In the genomic region with DNA sequence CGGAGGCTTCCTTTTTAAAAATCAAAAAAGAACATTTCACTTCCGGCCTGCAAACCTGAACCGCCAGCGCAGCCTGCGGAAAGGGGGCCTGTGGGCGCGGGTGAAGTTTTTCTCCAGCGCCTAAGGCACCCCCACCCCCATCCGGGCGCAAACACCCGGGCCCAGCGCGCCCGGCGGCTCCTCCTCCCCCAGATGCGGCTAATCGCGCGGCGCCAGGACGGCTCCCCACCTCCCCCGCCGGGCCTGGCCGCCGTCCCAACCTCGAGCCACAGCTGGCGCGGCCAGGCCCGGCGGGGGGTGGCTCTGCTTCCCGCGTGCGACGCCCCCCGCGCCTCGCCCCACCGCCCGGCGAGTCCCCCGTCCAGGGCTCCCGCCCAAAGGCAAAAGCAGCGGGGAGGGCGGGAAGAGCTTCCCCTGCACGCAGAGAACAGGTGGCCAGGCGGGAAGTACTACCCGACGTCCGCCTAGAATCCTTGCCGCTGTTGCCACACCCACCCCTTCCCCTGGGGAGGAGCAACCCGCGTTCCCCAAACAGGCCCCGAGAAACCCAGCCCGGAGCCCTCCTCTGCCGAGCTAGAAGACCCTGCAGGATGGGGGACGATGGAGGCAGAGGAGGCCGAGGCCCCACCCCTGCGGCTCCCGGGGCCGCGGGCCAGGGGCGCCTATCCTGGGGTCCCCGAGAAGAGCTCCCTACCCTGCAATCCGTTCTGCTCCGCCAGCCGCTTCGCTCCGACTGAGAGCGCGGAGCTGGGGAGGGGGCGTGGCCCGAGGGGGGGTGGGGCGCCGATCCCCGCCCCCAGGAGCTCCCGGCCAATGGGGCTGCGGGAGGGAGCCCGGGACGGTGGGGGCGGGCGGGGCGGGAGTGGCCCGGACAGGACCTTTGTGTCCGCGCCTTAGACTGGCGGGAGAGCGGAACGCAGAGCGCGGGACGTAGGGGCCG, we compare ENCODE assay signal across 1 cellular context.
TF ChIP-seq lines count a peak whose summit lies in the region.

A gene (minus strand): TSS at position 735 of the 940 bp plus-strand sequence. CDS start 9,678 bp downstream, outside the sequence.

TF ChIP-seq in K562, 482 proteins besides CTCF, POLR2A, EP300 and RAD21 (continued from another document and continues in another):
- TF ChIP-seq, protein P1, sequence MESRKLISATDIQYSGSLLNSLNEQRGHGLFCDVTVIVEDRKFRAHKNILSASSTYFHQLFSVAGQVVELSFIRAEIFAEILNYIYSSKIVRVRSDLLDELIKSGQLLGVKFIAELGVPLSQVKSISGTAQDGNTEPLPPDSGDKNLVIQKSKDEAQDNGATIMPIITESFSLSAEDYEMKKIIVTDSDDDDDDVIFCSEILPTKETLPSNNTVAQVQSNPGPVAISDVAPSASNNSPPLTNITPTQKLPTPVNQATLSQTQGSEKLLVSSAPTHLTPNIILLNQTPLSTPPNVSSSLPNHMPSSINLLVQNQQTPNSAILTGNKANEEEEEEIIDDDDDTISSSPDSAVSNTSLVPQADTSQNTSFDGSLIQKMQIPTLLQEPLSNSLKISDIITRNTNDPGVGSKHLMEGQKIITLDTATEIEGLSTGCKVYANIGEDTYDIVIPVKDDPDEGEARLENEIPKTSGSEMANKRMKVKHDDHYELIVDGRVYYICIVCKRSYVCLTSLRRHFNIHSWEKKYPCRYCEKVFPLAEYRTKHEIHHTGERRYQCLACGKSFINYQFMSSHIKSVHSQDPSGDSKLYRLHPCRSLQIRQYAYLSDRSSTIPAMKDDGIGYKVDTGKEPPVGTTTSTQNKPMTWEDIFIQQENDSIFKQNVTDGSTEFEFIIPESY (CRISPR knock-in tag; IDR thresholded peaks at IDR 0.05) = peak; percentile 43; the same call in 1 of the 2 replicates
- TF ChIP-seq CSDE1 (IDR thresholded peaks at IDR 0.05) (no peak), ZNF766 (CRISPR knock-in tag; conservative IDR thresholded peaks at IDR 0.05) (peak; percentile 89), NFXL1 (CRISPR knock-in tag; IDR thresholded peaks at IDR 0.05) (no peak), RAD51 (IDR thresholded peaks at IDR 0.05; ENCODE audit: borderline replicate concordance, low read depth) (no peak; the same call in 1 of the 2 replicates), ZNF778 (CRISPR knock-in tag; IDR thresholded peaks at IDR 0.05) (no peak), ETV6 (IDR thresholded peaks at IDR 0.05; ENCODE audit: borderline replicate concordance in 1 of 2, low read depth in 2 of 2, low read length in 1 of 2) (0 out of 4 replicates have a peak, but pooled peaks of 1 of the 2 experiments have one; percentile 20), ETV6 (CRISPR knock-in tag; IDR thresholded peaks at IDR 0.05; ENCODE audit: borderline replicate concordance) (no peak; the same call in 1 of the 2 replicates), GTF2F1 (IDR thresholded peaks at IDR 0.05; ENCODE audit: low read depth, low read length) (no peak), DNMT1 (IDR thresholded peaks at IDR 0.05) (no peak), NFYB (IDR thresholded peaks at IDR 0.05; ENCODE audit: extremely low read depth, insufficient read length) (no peak), NFATC3 (IDR thresholded peaks at IDR 0.05) (no peak), YY1 (IDR thresholded peaks at IDR 0.05; ENCODE audit: borderline replicate concordance in 1 of 3, control insufficient read depth in 1 of 3, extremely low read depth in 1 of 3, insufficient read depth in 3 of 3, insufficient read length in 1 of 3, insufficient replicate concordance in 2 of 3, low read depth in 1 of 3, low read length in 2 of 3) (peak in 1 of 3 experiments; percentile 53), E2F3 (CRISPR knock-in tag; IDR thresholded peaks at IDR 0.05) (peak; percentile 52; the same call in 1 of the 2 replicates), FOXA1 (IDR thresholded peaks at IDR 0.05; ENCODE audit: borderline replicate concordance) (no peak), TFAM (CRISPR knock-in tag; conservative IDR thresholded peaks at IDR 0.05) (no peak), MAZ (CRISPR knock-in tag; conservative IDR thresholded peaks at IDR 0.05 in 1 of 2, IDR thresholded peaks at IDR 0.05 in 1 of 2) (peak in 1 of 2 experiments; percentile 85; a peak in 2 of 4 replicates), CAMTA2 (CRISPR knock-in tag; conservative IDR thresholded peaks at IDR 0.05) (no peak), ARID1B (IDR thresholded peaks at IDR 0.05) (peak; percentile 81), CCAR2 (IDR thresholded peaks at IDR 0.05; ENCODE audit: low read depth, low read length) (no peak), ZNF197 (CRISPR knock-in tag; IDR thresholded peaks at IDR 0.05; ENCODE audit: low read depth) (no peak), XRCC3 (IDR thresholded peaks at IDR 0.05) (no peak), POLR2G (IDR thresholded peaks at IDR 0.05; ENCODE audit: low read depth, low read length) (peak; percentile 86), WHSC1 (IDR thresholded peaks at IDR 0.05; ENCODE audit: low read length) (no peak), GATAD2B (IDR thresholded peaks at IDR 0.05; ENCODE audit: borderline replicate concordance) (no peak; the same call in 1 of the 2 replicates), ZC3H4 (CRISPR knock-in tag; IDR thresholded peaks at IDR 0.05; ENCODE audit: borderline replicate concordance) (no peak), NFIC (IDR thresholded peaks at IDR 0.05) (peak; percentile 90), PRPF4 (IDR thresholded peaks at IDR 0.05; ENCODE audit: insufficient read depth, low read depth, low read length, poor library complexity, severe bottlenecking) (peak; percentile 31), NRF1 (conservative IDR thresholded peaks at IDR 0.05 in 1 of 2, IDR thresholded peaks at IDR 0.05 in 1 of 2) (peak; percentile 33 to 49; a peak in 3 of 4 replicates), EHMT2 (IDR thresholded peaks at IDR 0.05) (no peak), HDAC8 (tag; IDR thresholded peaks at IDR 0.05) (no peak), ZNF174 (CRISPR knock-in tag; IDR thresholded peaks at IDR 0.05) (no peak), TCFL5 (CRISPR knock-in tag; conservative IDR thresholded peaks at IDR 0.05) (no peak), ZBED1 (IDR thresholded peaks at IDR 0.05) (no peak), POLR2B (IDR thresholded peaks at IDR 0.05; ENCODE audit: low read depth, partially characterized antibody) (peak; percentile 84), TRIM28 (IDR thresholded peaks at IDR 0.05) (no peak)
- TF ChIP-seq, protein P2, sequence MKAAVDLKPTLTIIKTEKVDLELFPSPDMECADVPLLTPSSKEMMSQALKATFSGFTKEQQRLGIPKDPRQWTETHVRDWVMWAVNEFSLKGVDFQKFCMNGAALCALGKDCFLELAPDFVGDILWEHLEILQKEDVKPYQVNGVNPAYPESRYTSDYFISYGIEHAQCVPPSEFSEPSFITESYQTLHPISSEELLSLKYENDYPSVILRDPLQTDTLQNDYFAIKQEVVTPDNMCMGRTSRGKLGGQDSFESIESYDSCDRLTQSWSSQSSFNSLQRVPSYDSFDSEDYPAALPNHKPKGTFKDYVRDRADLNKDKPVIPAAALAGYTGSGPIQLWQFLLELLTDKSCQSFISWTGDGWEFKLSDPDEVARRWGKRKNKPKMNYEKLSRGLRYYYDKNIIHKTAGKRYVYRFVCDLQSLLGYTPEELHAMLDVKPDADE (conservative IDR thresholded peaks at IDR 0.05; ENCODE audit: control insufficient read depth, low read depth, low read length) = peak; percentile 61; the same call in 1 of the 2 replicates
- TF ChIP-seq, protein P3, sequence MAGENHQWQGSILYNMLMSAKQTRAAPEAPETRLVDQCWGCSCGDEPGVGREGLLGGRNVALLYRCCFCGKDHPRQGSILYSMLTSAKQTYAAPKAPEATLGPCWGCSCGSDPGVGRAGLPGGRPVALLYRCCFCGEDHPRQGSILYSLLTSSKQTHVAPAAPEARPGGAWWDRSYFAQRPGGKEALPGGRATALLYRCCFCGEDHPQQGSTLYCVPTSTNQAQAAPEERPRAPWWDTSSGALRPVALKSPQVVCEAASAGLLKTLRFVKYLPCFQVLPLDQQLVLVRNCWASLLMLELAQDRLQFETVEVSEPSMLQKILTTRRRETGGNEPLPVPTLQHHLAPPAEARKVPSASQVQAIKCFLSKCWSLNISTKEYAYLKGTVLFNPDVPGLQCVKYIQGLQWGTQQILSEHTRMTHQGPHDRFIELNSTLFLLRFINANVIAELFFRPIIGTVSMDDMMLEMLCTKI (IDR thresholded peaks at IDR 0.05; ENCODE audit: partially characterized antibody) = no peak
- TF ChIP-seq, protein P4, sequence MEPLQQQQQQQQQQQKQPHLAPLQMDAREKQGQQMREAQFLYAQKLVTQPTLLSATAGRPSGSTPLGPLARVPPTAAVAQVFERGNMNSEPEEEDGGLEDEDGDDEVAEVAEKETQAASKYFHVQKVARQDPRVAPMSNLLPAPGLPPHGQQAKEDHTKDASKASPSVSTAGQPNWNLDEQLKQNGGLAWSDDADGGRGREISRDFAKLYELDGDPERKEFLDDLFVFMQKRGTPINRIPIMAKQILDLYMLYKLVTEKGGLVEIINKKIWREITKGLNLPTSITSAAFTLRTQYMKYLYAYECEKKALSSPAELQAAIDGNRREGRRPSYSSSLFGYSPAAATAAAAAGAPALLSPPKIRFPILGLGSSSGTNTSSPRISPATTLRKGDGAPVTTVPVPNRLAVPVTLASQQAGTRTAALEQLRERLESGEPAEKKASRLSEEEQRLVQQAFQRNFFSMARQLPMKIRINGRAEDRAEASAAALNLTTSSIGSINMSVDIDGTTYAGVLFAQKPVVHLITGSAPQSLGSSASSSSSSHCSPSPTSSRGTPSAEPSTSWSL (CRISPR knock-in tag; IDR thresholded peaks at IDR 0.05; ENCODE audit: borderline replicate concordance) = no peak
- TF ChIP-seq, protein P5, sequence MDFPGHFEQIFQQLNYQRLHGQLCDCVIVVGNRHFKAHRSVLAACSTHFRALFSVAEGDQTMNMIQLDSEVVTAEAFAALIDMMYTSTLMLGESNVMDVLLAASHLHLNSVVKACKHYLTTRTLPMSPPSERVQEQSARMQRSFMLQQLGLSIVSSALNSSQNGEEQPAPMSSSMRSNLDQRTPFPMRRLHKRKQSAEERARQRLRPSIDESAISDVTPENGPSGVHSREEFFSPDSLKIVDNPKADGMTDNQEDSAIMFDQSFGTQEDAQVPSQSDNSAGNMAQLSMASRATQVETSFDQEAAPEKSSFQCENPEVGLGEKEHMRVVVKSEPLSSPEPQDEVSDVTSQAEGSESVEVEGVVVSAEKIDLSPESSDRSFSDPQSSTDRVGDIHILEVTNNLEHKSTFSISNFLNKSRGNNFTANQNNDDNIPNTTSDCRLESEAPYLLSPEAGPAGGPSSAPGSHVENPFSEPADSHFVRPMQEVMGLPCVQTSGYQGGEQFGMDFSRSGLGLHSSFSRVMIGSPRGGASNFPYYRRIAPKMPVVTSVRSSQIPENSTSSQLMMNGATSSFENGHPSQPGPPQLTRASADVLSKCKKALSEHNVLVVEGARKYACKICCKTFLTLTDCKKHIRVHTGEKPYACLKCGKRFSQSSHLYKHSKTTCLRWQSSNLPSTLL (IDR thresholded peaks at IDR 0.05) = no peak
- TF ChIP-seq, protein P6, sequence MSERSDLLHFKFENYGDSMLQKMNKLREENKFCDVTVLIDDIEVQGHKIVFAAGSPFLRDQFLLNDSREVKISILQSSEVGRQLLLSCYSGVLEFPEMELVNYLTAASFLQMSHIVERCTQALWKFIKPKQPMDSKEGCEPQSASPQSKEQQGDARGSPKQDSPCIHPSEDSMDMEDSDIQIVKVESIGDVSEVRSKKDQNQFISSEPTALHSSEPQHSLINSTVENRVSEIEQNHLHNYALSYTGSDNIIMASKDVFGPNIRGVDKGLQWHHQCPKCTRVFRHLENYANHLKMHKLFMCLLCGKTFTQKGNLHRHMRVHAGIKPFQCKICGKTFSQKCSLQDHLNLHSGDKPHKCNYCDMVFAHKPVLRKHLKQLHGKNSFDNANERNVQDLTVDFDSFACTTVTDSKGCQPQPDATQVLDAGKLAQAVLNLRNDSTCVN (CRISPR knock-in tag; IDR thresholded peaks at IDR 0.05) = no peak
- TF ChIP-seq, protein P7, sequence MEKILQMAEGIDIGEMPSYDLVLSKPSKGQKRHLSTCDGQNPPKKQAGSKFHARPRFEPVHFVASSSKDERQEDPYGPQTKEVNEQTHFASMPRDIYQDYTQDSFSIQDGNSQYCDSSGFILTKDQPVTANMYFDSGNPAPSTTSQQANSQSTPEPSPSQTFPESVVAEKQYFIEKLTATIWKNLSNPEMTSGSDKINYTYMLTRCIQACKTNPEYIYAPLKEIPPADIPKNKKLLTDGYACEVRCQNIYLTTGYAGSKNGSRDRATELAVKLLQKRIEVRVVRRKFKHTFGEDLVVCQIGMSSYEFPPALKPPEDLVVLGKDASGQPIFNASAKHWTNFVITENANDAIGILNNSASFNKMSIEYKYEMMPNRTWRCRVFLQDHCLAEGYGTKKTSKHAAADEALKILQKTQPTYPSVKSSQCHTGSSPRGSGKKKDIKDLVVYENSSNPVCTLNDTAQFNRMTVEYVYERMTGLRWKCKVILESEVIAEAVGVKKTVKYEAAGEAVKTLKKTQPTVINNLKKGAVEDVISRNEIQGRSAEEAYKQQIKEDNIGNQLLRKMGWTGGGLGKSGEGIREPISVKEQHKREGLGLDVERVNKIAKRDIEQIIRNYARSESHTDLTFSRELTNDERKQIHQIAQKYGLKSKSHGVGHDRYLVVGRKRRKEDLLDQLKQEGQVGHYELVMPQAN (IDR thresholded peaks at IDR 0.05; ENCODE audit: borderline replicate concordance) = peak; percentile 88; the same call in 1 of the 2 replicates
- TF ChIP-seq, protein P8, sequence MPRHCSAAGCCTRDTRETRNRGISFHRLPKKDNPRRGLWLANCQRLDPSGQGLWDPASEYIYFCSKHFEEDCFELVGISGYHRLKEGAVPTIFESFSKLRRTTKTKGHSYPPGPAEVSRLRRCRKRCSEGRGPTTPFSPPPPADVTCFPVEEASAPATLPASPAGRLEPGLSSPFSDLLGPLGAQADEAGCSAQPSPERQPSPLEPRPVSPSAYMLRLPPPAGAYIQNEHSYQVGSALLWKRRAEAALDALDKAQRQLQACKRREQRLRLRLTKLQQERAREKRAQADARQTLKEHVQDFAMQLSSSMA (CRISPR knock-in tag; IDR thresholded peaks at IDR 0.05) = no peak
- TF ChIP-seq, protein P9, sequence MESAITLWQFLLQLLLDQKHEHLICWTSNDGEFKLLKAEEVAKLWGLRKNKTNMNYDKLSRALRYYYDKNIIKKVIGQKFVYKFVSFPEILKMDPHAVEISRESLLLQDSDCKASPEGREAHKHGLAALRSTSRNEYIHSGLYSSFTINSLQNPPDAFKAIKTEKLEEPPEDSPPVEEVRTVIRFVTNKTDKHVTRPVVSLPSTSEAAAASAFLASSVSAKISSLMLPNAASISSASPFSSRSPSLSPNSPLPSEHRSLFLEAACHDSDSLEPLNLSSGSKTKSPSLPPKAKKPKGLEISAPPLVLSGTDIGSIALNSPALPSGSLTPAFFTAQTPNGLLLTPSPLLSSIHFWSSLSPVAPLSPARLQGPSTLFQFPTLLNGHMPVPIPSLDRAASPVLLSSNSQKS (CRISPR knock-in tag; IDR thresholded peaks at IDR 0.05) = no peak
- TF ChIP-seq, protein P10, sequence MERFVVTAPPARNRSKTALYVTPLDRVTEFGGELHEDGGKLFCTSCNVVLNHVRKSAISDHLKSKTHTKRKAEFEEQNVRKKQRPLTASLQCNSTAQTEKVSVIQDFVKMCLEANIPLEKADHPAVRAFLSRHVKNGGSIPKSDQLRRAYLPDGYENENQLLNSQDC (CRISPR knock-in tag; IDR thresholded peaks at IDR 0.05) = no peak
